8 cellular contexts compared by ENCODE assay signal in genomic region chr9:127132921-127133647, GRCh38. TPM values are rescaled to one million over a fixed set of nuclear protein-coding genes. Genes with fewer than 3 reads are reported as not detected.
DNase-seq lines count a peak whose midpoint lies in the region; ATAC-seq and TF ChIP-seq lines count a peak whose summit lies in the region.

No MANE protein-coding gene starts in this region.

- peaks cover 7% of the 10 kb centered on the region for H3K36me3 Mint-ChIP-seq in stimulated activated memory B cell treated with anti-CD40 and anti-IgM and Interleukin-4, amounts not matched to agents 10 μg/mL and 1 μg/mL and 100 μg/mL, for 72 hours

- ATAC-seq in heart right ventricle (peak in 7 of 8 donors; percentile 2 to 34 (median 17)), sciatic nerve (peak; percentile 6)
- ATAC-seq in stimulated activated memory B cell treated with anti-CD40 and anti-IgM and Interleukin-4, amounts not matched to agents 10 μg/mL and 1 μg/mL and 100 μg/mL, for 72 hours, result no peak

- no peaks in the 10 kb centered on the region for H3K9me3 ChIP-seq in heart right ventricle

- no peaks in the 10 kb centered on the region for H3K27me3 Mint-ChIP-seq in stimulated activated memory B cell treated with anti-CD40 and anti-IgM and Interleukin-4, amounts not matched to agents 10 μg/mL and 1 μg/mL and 100 μg/mL, for 72 hours

- H3K27ac Mint-ChIP-seq in stimulated activated memory B cell treated with anti-CD40 and anti-IgM and Interleukin-4, amounts not matched to agents 10 μg/mL and 1 μg/mL and 100 μg/mL, for 72 hours, result no peak overlapping the region

- H3K4me1 ChIP-seq in heart right ventricle, result peaks cover 32 to 85% (median 72%) of the 10 kb centered on the region in 9 donors

- 60 to 63% methylated on average over 15 of the region's 15 CpGs for WGBS in heart right ventricle, 2 donors

- H3K4me1 Mint-ChIP-seq in stimulated activated memory B cell treated with anti-CD40 and anti-IgM and Interleukin-4, amounts not matched to agents 10 μg/mL and 1 μg/mL and 100 μg/mL, for 72 hours, result no peaks in the 10 kb centered on the region

- no peak overlapping the region for H3K4me3 Mint-ChIP-seq in stimulated activated memory B cell treated with anti-CD40 and anti-IgM and Interleukin-4, amounts not matched to agents 10 μg/mL and 1 μg/mL and 100 μg/mL, for 72 hours

- no peaks in the 10 kb centered on the region for H3K9me3 Mint-ChIP-seq in stimulated activated memory B cell treated with anti-CD40 and anti-IgM and Interleukin-4, amounts not matched to agents 10 μg/mL and 1 μg/mL and 100 μg/mL, for 72 hours

- TF ChIP-seq CTCF in heart right ventricle (IDR thresholded peaks at IDR 0.05), result no peak

- H3K27me3 ChIP-seq in heart right ventricle, result no peaks in the 10 kb centered on the region

- peak; percentile 66 for DNase-seq in ELR (ENCODE audit: low read depth)
- peak; percentile 44 for DNase-seq in NCI-H510A (lab: John Stamatoyannopoulos, UW)
- no peak for DNase-seq in heart right ventricle
- DNase-seq in sciatic nerve (ENCODE audit: low spot score), result peak; percentile 62
- no peak for DNase-seq in central memory CD4-positive, alpha-beta T cell
- DNase-seq in NCI-H187 treated with DMSO at 0.1 percent for 48 hours (lab: John Stamatoyannopoulos, UW), result no peak
- no peak for DNase-seq in stimulated activated CD4-positive, alpha-beta T cell treated with anti-CD3 and anti-CD28 coated beads, Interleukin-12 subunit alpha, Interleukin-12 subunit beta, amount 100 ng/mL, for 4 hours

- no peaks in the 10 kb centered on the region for H3K36me3 ChIP-seq in heart right ventricle

- intact Hi-C loops in heart right ventricle (cut with DNase I), result loop anchor here in 4 of 10 donors (2.0 to 5.0 kb wide), 3 partner anchors 50 to 64 kb away; no protein-coding TSS in a partner anchor
- intact Hi-C loops in sciatic nerve (cut with DNase I), result no loop called here

- H3K4me3 ChIP-seq in heart right ventricle, result no peak overlapping the region

- H3K27ac ChIP-seq in heart right ventricle, result peak overlapping the region; percentile 77 to 95 (median 88)

RNA-seq across cellular contexts. Expression of gene ANGPTL2, which starts 10.6 kb away (rescaled TPM):
- total RNA-seq in heart right ventricle, result 10 to 100 TPM; 24.2 to 73.5 (median 45.2) TPM
- 10 to 100 TPM; 16.2 to 22.6 TPM for polyA plus RNA-seq in heart right ventricle
- 46.4 TPM for total RNA-seq in sciatic nerve

Comparison
In these comparisons a context has a peak if more than half of its experiments do, and no peak if none do; other contexts are left out.
1. DNase-seq: peak in ELR (single experiment), NCI-H510A (single experiment) and sciatic nerve (single experiment); none in heart right ventricle (0 of 2), central memory CD4-positive, alpha-beta T cell (single experiment), NCI-H187 treated with DMSO at 0.1 percent for 48 hours (single experiment) and stimulated activated CD4-positive, alpha-beta T cell treated with anti-CD3 and anti-CD28 coated beads, Interleukin-12 subunit alpha, Interleukin-12 subunit beta, amount 100 ng/mL, for 4 hours (single experiment).